ENCODE assay signal across 22 cellular contexts in genomic region chr2:109467701-109468100, GRCh38.
A peak's percentile ranks its signal among the peaks of the same experiment; 100 is the strongest.
DNase-seq lines count a peak whose midpoint lies in the region; ATAC-seq, FAIRE-seq and TF ChIP-seq lines count a peak whose summit lies in the region.
"Had no signal": no experiment of that assay in that cellular context is flagged by ENCODE, and none has a peak within 500 bp of the region (broad histone marks: within the 10 kb centered on the region; RNA-seq: fewer than 3 reads in every experiment).

No MANE protein-coding gene starts in this region.

- H3K4me3 Mint-ChIP-seq in astrocyte (ENCODE audit: unreplicated experiment): no peak overlapping the region
- no peak overlapping the region for H3K4me3 Mint-ChIP-seq in HFFc6
- H3K4me3 Mint-ChIP-seq: activated CD4-positive, alpha-beta memory T cell treated with anti-CD3 and anti-CD28 coated beads, Interleukin-2, amount 10 ng/mL, durations not matched to agents 7 days and 5 days; activated naive CD4-positive, alpha-beta T cell treated with anti-CD3 and anti-CD28 coated beads, Interleukin-2, amount 10 ng/mL, durations not matched to agents 7 days and 5 days; mesothelial cell of epicardium; neural crest cell; WTC11 had no signal

- no peaks in the 10 kb centered on the region for H3K9me3 ChIP-seq in astrocyte (ENCODE audit: insufficient read depth, low read depth, low read length)
- H3K9me3 ChIP-seq in WERI-Rb-1 (ENCODE audit: severe bottlenecking): no peaks in the 10 kb centered on the region

- peak overlapping the region; percentile 63 for H3K27ac ChIP-seq in astrocyte (ENCODE audit: low read depth, low read length)
- no peak overlapping the region for H3K27ac ChIP-seq in WERI-Rb-1
- H3K27ac ChIP-seq: C4-2B had no signal

- H3K9me3 Mint-ChIP-seq in astrocyte (ENCODE audit: unreplicated experiment): peaks cover 3% of the 10 kb centered on the region
- no peaks in the 10 kb centered on the region for H3K9me3 Mint-ChIP-seq in HFFc6
- H3K9me3 Mint-ChIP-seq: activated CD4-positive, alpha-beta memory T cell treated with anti-CD3 and anti-CD28 coated beads, Interleukin-2, amount 10 ng/mL, durations not matched to agents 7 days and 5 days; activated naive CD4-positive, alpha-beta T cell treated with anti-CD3 and anti-CD28 coated beads, Interleukin-2, amount 10 ng/mL, durations not matched to agents 7 days and 5 days; neural crest cell; WTC11 had no signal

- H3K36me3 Mint-ChIP-seq in astrocyte (ENCODE audit: low read depth, unreplicated experiment): peaks cover 4% of the 10 kb centered on the region
- no peaks in the 10 kb centered on the region for H3K36me3 Mint-ChIP-seq in HFFc6 (ENCODE audit: low read depth)
- H3K36me3 Mint-ChIP-seq: activated naive CD4-positive, alpha-beta T cell treated with anti-CD3 and anti-CD28 coated beads, Interleukin-2, amount 10 ng/mL, durations not matched to agents 7 days and 5 days; mesothelial cell of epicardium; WTC11 had no signal

- H3K4me2 ChIP-seq in astrocyte (ENCODE audit: low read length): peak overlapping the region; percentile 72

- FAIRE-seq in astrocyte (lab: Jason Lieb, UNC): no peak
- FAIRE-seq: G401.6 had no signal

- peaks cover 26% of the 10 kb centered on the region for H3K4me1 ChIP-seq in astrocyte (ENCODE audit: insufficient read depth, low read length)

- no peak for TF ChIP-seq CTCF in astrocyte (IDR thresholded peaks at IDR 0.05; ENCODE audit: insufficient read depth, low read depth, low read length)
- TF ChIP-seq CTCF in WERI-Rb-1 (IDR thresholded peaks at IDR 0.05; ENCODE audit: low read depth, low read length): no peak
- TF ChIP-seq CTCF in HFFc6 (IDR thresholded peaks at IDR 0.05): no peak

- intact Hi-C loops in left ventricle myocardium superior (cut with micrococcal nuclease): no loop called here
- intact Hi-C loops in sciatic nerve (cut with DNase I): no loop called here

- peak; percentile 20 for DNase-seq in Daoy (ENCODE audit: low read depth)
- no peak for DNase-seq in astrocyte (ENCODE audit: low read depth)
- no peak for DNase-seq in left ventricle myocardium superior
- peak; percentile 36 for DNase-seq in sciatic nerve (ENCODE audit: low spot score)
- no peak for DNase-seq in WERI-Rb-1
- DNase-seq in DMS79 (lab: John Stamatoyannopoulos, UW): no peak
- DNase-seq in HFFc6: no peak
- no peak for DNase-seq in NK-92 treated with Interleukin-12 subunit alpha and Interleukin-12 subunit beta, amount 100 ng/mL, for 24 hours (lab: John Stamatoyannopoulos, UW)
- DNase-seq: activated CD4-positive, alpha-beta memory T cell treated with anti-CD3 and anti-CD28 coated beads, Interleukin-2, amount 10 ng/mL, durations not matched to agents 7 days and 5 days; activated naive CD4-positive, alpha-beta T cell treated with anti-CD3 and anti-CD28 coated beads, Interleukin-2, amount 10 ng/mL, durations not matched to agents 7 days and 5 days; activated T-cell treated with anti-CD3 and anti-CD28 coated beads, Interleukin-2, amount 50 U/mL, for 1 hour; cortex of kidney; NCI-H2107; NCI-H526; retina; SHP77 treated with DMSO at 0.1 percent for 48 hours; stimulated activated CD4-positive, alpha-beta T cell treated with anti-CD3 and anti-CD28 coated beads, Interleukin-4, amount 100 ng/mL, for 1 hour had no signal

- H3K4me3 ChIP-seq in astrocyte (ENCODE audit: insufficient read depth, low read depth, low read length): no peak overlapping the region
- no peak overlapping the region for H3K4me3 ChIP-seq in WERI-Rb-1 (ENCODE audit: low read depth, low read length)

- H3K4me1 Mint-ChIP-seq in astrocyte (ENCODE audit: low read depth, unreplicated experiment): peaks cover 52% of the 10 kb centered on the region
- peaks cover 53% of the 10 kb centered on the region for H3K4me1 Mint-ChIP-seq in HFFc6 (ENCODE audit: low read depth)
- H3K4me1 Mint-ChIP-seq: activated CD4-positive, alpha-beta memory T cell treated with anti-CD3 and anti-CD28 coated beads, Interleukin-2, amount 10 ng/mL, durations not matched to agents 7 days and 5 days; activated naive CD4-positive, alpha-beta T cell treated with anti-CD3 and anti-CD28 coated beads, Interleukin-2, amount 10 ng/mL, durations not matched to agents 7 days and 5 days had no signal

- H3K27me3 ChIP-seq in astrocyte (ENCODE audit: insufficient read depth, low read length) (no peaks in the 10 kb centered on the region), WERI-Rb-1 (ENCODE audit: insufficient read depth, low read depth, severe bottlenecking) (no peaks in the 10 kb centered on the region)

- H3K79me2 ChIP-seq in astrocyte (ENCODE audit: insufficient read depth, low read length): no peaks in the 10 kb centered on the region

- ATAC-seq in left ventricle myocardium superior: peak; percentile 63
- no peak for ATAC-seq in sciatic nerve
- ATAC-seq: WTC11 had no signal

- H3K36me3 ChIP-seq in astrocyte (ENCODE audit: insufficient read depth, low read length) (no peaks in the 10 kb centered on the region), WERI-Rb-1 (no peaks in the 10 kb centered on the region)

- H3K9ac ChIP-seq in astrocyte (ENCODE audit: low read length): peak overlapping the region; percentile 49

- H3K27ac Mint-ChIP-seq in astrocyte (ENCODE audit: unreplicated experiment): peak overlapping the region; percentile 97
- H3K27ac Mint-ChIP-seq in HFFc6: no peak overlapping the region
- H3K27ac Mint-ChIP-seq: activated CD4-positive, alpha-beta memory T cell treated with anti-CD3 and anti-CD28 coated beads, Interleukin-2, amount 10 ng/mL, durations not matched to agents 7 days and 5 days; activated naive CD4-positive, alpha-beta T cell treated with anti-CD3 and anti-CD28 coated beads, Interleukin-2, amount 10 ng/mL, durations not matched to agents 7 days and 5 days; mesothelial cell of epicardium; WTC11 had no signal

- H3K27me3 Mint-ChIP-seq in astrocyte (ENCODE audit: low read depth, unreplicated experiment): no peaks in the 10 kb centered on the region
- H3K27me3 Mint-ChIP-seq in HFFc6 (ENCODE audit: insufficient read depth): peaks cover 3% of the 10 kb centered on the region; the same call in 1 of the 2 replicates

- H2AFZ ChIP-seq in astrocyte (ENCODE audit: low read depth, low read length): no peak overlapping the region

- H4K20me1 ChIP-seq in astrocyte (ENCODE audit: insufficient read depth, low read length): no peaks in the 10 kb centered on the region

Comparison
In these comparisons a context has a peak if more than half of its experiments do, and no peak if none do; other contexts are left out.
1. DNase-seq: peak in Daoy (single experiment) and sciatic nerve (single experiment); none in astrocyte (single experiment), left ventricle myocardium superior (single experiment), WERI-Rb-1 (single experiment), DMS79 (single experiment), HFFc6 (single experiment) and NK-92 treated with Interleukin-12 subunit alpha and Interleukin-12 subunit beta, amount 100 ng/mL, for 24 hours (single experiment).